Comparison of ENCODE assay signal across 22 cellular contexts in genomic region chr6:71139249-71139648, GRCh38.
DNase-seq lines count a peak whose midpoint lies in the region; ATAC-seq and TF ChIP-seq lines count a peak whose summit lies in the region.
"Had no signal": no experiment of that assay in that cellular context is flagged by ENCODE, and none has a peak within 500 bp of the region (broad histone marks: within the 10 kb centered on the region; RNA-seq: fewer than 3 reads in every experiment).

No MANE protein-coding gene starts in this region.

- no peak overlapping the region for H3K56ac ChIP-seq in IMR-90 (ENCODE audit: extremely low read depth, insufficient read depth, low read length)

- no peak overlapping the region for H3K9ac ChIP-seq in IMR-90 (ENCODE audit: low read depth, low read length)

- no peaks in the 10 kb centered on the region for H3K9me3 ChIP-seq in IMR-90 (ENCODE audit: control insufficient read depth, insufficient read depth, low read length)
- H3K9me3 ChIP-seq: A549 had no signal

- CTCF ChIA-PET in IMR-90 (lab: Yijun Ruan, JAX) = no interaction called here

- ATAC-seq in IMR-90 (ENCODE audit: low read depth) (no peak), GM21515 (IDR thresholded peaks at IDR 0.05; ENCODE audit: unreplicated experiment) (no peak)
- ATAC-seq: A549, GM12878 had no signal

- H4K91ac ChIP-seq in IMR-90 (ENCODE audit: insufficient read depth, low read depth, low read length) = no peak overlapping the region

- H2AK9ac ChIP-seq in IMR-90 (replicated peaks; ENCODE audit: low read depth, low read length, poor library complexity) = no peak overlapping the region

- H4K5ac ChIP-seq in IMR-90 (ENCODE audit: low read depth, low read length) = no peak overlapping the region

- H2BK5ac ChIP-seq in IMR-90 (ENCODE audit: low read depth, low read length, poor library complexity, severe bottlenecking) = no peak overlapping the region

- no peak overlapping the region for H3K14ac ChIP-seq in IMR-90 (replicated peaks; ENCODE audit: low read depth, low read length)

- no peak overlapping the region for H2AK5ac ChIP-seq in IMR-90 (ENCODE audit: low read depth, low read length)

- H2AFZ ChIP-seq in IMR-90 (replicated peaks; ENCODE audit: low read length, poor library complexity) = no peak overlapping the region

- no peak overlapping the region for H2BK20ac ChIP-seq in IMR-90 (ENCODE audit: low read depth, low read length)

- H3K79me1 ChIP-seq in IMR-90 (ENCODE audit: low read depth in 1 of 2, low read length in 2 of 2) = no peaks in the 10 kb centered on the region

- H3K36me3 ChIP-seq in IMR-90 (ENCODE audit: control insufficient read depth, insufficient read depth, low read length) = no peaks in the 10 kb centered on the region
- H3K36me3 ChIP-seq: tibial nerve had no signal

- H2BK120ac ChIP-seq in IMR-90 (ENCODE audit: low read depth, low read length) = no peak overlapping the region

- dilution Hi-C loops in IMR-90 (cut with HindIII; ENCODE audit: low sequenced_read_pairs, unreplicated experiment) = no loop called here

- no peak for TF ChIP-seq RAD21 in IMR-90 (IDR thresholded peaks at IDR 0.05; ENCODE audit: low read length)

- no peaks in the 10 kb centered on the region; the same call in 1 of the 2 replicates for H3K27me3 ChIP-seq in IMR-90 (ENCODE audit: control insufficient read depth, insufficient read depth, low read length)
- H3K27me3 ChIP-seq: tibial nerve had no signal

- TF ChIP-seq CTCF in AG09309 (IDR thresholded peaks at IDR 0.05; ENCODE audit: control insufficient read depth, insufficient read depth, low read depth, low read length, missing control alignments) (no peak), IMR-90 (conservative IDR thresholded peaks at IDR 0.05; ENCODE audit: low read depth, low read length) (no peak), GM20000 (IDR thresholded peaks at IDR 0.05; ENCODE audit: extremely low read depth, missing control alignments) (no peak)

- BruUV-seq in IMR-90 (replicated peaks; lab: Mats Ljungman, UMichigan) = no TSS peak

- H2BK15ac ChIP-seq in IMR-90 (ENCODE audit: low read depth, low read length) = no peak overlapping the region

- H3K4ac ChIP-seq in IMR-90 (ENCODE audit: low read depth, low read length) = no peak overlapping the region

- POLR2A ChIA-PET in IMR-90 (lab: Charles Lee; ENCODE audit: unreplicated experiment) = no interaction called here

- H3K9me1 ChIP-seq in IMR-90 (ENCODE audit: insufficient read depth, low read length) = no peaks in the 10 kb centered on the region

- intact Hi-C loops in IMR-90 (cut with micrococcal nuclease) = no loop called here

- H3K23ac ChIP-seq in IMR-90 (ENCODE audit: low read depth, low read length) = no peak overlapping the region

- no peak overlapping the region for H3K4me2 ChIP-seq in IMR-90 (ENCODE audit: low read depth, low read length)
- H3K4me2 ChIP-seq: A549 had no signal

- H4K20me1 ChIP-seq in IMR-90 (ENCODE audit: insufficient read depth, low read length) = no peaks in the 10 kb centered on the region

- no peak overlapping the region for H3K18ac ChIP-seq in IMR-90 (ENCODE audit: low read depth, low read length)

- TF ChIP-seq POLR2A in IMR-90 (IDR thresholded peaks at IDR 0.05; ENCODE audit: low read depth, low read length) = no peak

- peak; percentile 2 for DNase-seq in AG09309 (ENCODE audit: low read depth)
- peak; percentile 2 for DNase-seq in IMR-90
- peak; percentile 59 for DNase-seq in amniotic epithelial cell (ENCODE audit: low read depth)
- peak; percentile 65 for DNase-seq in islet precursor cell
- no peak for DNase-seq in GM20000 (ENCODE audit: low spot score)
- no peak for DNase-seq in NCI-H510A treated with DMSO at 0.1 percent for 48 hours (lab: John Stamatoyannopoulos, UW)
- no peak for DNase-seq in activated CD4-positive, CD25-positive, alpha-beta regulatory T cell (lab: John Stamatoyannopoulos, UW)
- DNase-seq: activated CD4-positive, alpha-beta memory T cell treated with anti-CD3 and anti-CD28 coated beads for 36 hours; activated naive CD8-positive, alpha-beta T cell treated with anti-CD3 and anti-CD28 coated beads, Interleukin-2, amount 10 ng/mL, durations not matched to agents 7 days and 5 days; activated T-cell treated with anti-CD3 and anti-CD28 coated beads, Interleukin-2, amount 50 U/mL, for 4 hours; CD4-positive, alpha-beta T cell; KBM-7; midbrain; NCI-H1436 treated with DMSO at 0.1 percent for 48 hours; NCI-H446; occipital lobe had no signal

- H3K4me1 ChIP-seq in IMR-90 (ENCODE audit: control insufficient read depth, insufficient read depth, low read length) = no peaks in the 10 kb centered on the region
- H3K4me1 ChIP-seq: A549, tibial nerve had no signal

- H4K8ac ChIP-seq in IMR-90 (ENCODE audit: low read depth in 2 of 2, low read length in 2 of 2) = no peak overlapping the region

- in situ Hi-C loops in IMR-90 (cut with MboI; ENCODE audit: low sequenced_read_pairs) = no loop called here

- no peak overlapping the region for H3K27ac ChIP-seq in IMR-90 (ENCODE audit: insufficient read depth, low read length)
- H3K27ac ChIP-seq: A549, SK-N-MC, skin epidermis, tibial nerve had no signal

- WGBS in IMR-90 (ENCODE audit: extremely low coverage in 2 of 2, insufficient read length in 1 of 2), 2 experiments = 50% methylated on average over 1 of the region's 3 CpGs; no CpG with 5 or more reads in 1 of the 2 experiments

- H3K4me3 ChIP-seq in AG09309 (ENCODE audit: control insufficient read depth, low read depth, low read length) (no peak overlapping the region), IMR-90 (ENCODE audit: insufficient read depth, low read depth, low read length) (no peak overlapping the region)
- H3K4me3 ChIP-seq: A549, GM12878, SK-N-MC, skin epidermis, tibial nerve had no signal

TF ChIP-seq in IMR-90, 13 proteins besides CTCF, POLR2A, EP300 and RAD21:
- no peak for TF ChIP-seq USF2 (IDR thresholded peaks at IDR 0.05; ENCODE audit: low read depth, low read length)
- no peak for TF ChIP-seq NFE2L2 (IDR thresholded peaks at IDR 0.05; ENCODE audit: low read depth, low read length)
- TF ChIP-seq MXI1 (IDR thresholded peaks at IDR 0.05; ENCODE audit: borderline replicate concordance, low read depth, low read length) = no peak
- TF ChIP-seq, protein P1, sequence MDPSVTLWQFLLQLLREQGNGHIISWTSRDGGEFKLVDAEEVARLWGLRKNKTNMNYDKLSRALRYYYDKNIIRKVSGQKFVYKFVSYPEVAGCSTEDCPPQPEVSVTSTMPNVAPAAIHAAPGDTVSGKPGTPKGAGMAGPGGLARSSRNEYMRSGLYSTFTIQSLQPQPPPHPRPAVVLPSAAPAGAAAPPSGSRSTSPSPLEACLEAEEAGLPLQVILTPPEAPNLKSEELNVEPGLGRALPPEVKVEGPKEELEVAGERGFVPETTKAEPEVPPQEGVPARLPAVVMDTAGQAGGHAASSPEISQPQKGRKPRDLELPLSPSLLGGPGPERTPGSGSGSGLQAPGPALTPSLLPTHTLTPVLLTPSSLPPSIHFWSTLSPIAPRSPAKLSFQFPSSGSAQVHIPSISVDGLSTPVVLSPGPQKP (IDR thresholded peaks at IDR 0.05; ENCODE audit: borderline replicate concordance, low read depth, low read length) = no peak
- no peak for TF ChIP-seq BHLHE40 (IDR thresholded peaks at IDR 0.05; ENCODE audit: low read depth, low read length)
- no peak for TF ChIP-seq MAZ (IDR thresholded peaks at IDR 0.05; ENCODE audit: borderline replicate concordance, low read depth, low read length)
- TF ChIP-seq CHD1 (IDR thresholded peaks at IDR 0.05; ENCODE audit: low read depth, low read length) = no peak
- no peak for TF ChIP-seq MAFK (IDR thresholded peaks at IDR 0.05; ENCODE audit: low read depth, low read length)
- no peak for TF ChIP-seq CEBPB (IDR thresholded peaks at IDR 0.05; ENCODE audit: low read depth, low read length)
- TF ChIP-seq RFX5 (IDR thresholded peaks at IDR 0.05; ENCODE audit: low read depth, low read length) = no peak
- TF ChIP-seq FOS (IDR thresholded peaks at IDR 0.05; ENCODE audit: low read depth, low read length) = no peak
- no peak for TF ChIP-seq RCOR1 (IDR thresholded peaks at IDR 0.05; ENCODE audit: insufficient replicate concordance, low read length)
- no peak for TF ChIP-seq SMC3 (IDR thresholded peaks at IDR 0.05; ENCODE audit: low read depth, low read length)

Comparison
In these comparisons a context has a peak if more than half of its experiments do, and no peak if none do; other contexts are left out.
1. DNase-seq: peak in AG09309 (single experiment), IMR-90 (single experiment), amniotic epithelial cell (single experiment) and islet precursor cell (single experiment); none in GM20000 (single experiment), NCI-H510A treated with DMSO at 0.1 percent for 48 hours (single experiment) and activated CD4-positive, CD25-positive, alpha-beta regulatory T cell (0 of 4).